Comparison of ENCODE assay signal across 9 cellular contexts in the genomic region with DNA sequence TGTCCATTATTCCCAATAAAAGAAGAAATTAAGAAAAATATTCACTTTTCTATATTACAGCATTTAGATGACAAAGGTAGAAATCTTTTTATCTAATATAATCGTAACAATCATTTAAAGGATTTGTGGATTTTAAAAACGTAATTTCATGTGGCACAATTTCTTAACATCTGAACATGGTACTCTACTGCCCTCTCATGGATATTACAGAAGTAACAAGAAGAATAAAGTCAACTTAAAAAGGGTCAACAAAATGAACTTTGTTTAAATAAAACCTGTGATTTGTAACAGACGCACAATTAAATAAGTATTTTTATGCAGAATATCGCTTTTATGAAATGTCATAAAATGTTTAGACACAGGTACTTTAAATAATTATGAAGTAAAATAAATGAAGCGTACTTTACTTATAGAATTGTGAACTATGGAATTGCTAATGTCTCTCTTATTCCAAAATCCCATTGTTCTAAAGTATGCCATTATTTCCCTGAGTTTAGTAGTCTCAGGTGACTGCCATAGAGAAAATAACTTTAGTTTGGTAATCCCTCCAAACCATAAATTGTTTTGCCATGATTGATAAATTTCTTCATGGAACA.
DNase-seq lines count a peak whose midpoint lies in the region; ATAC-seq, FAIRE-seq and TF ChIP-seq lines count a peak whose summit lies in the region.
"Had no signal": no experiment of that assay in that cellular context is flagged by ENCODE, and none has a peak within 500 bp of the region (broad histone marks: within the 10 kb centered on the region; RNA-seq: fewer than 3 reads in every experiment).

No MANE protein-coding gene starts in this region.

- no peaks in the 10 kb centered on the region for H3K9me3 Mint-ChIP-seq in GM23338

- H3K79me2 ChIP-seq in GM23338 (replicated peaks; ENCODE audit: insufficient read depth), result no peaks in the 10 kb centered on the region

- no peaks in the 10 kb centered on the region for H3K27me3 Mint-ChIP-seq in GM23338 (ENCODE audit: insufficient read depth, low read depth, poor library complexity)
- H3K27me3 Mint-ChIP-seq: central memory CD8-positive, alpha-beta T cell had no signal

- H4K20me1 ChIP-seq in GM23338 (replicated peaks; ENCODE audit: insufficient read depth), result no peaks in the 10 kb centered on the region

- H3K4me2 ChIP-seq in GM23338, result no peak overlapping the region

- POLR2A ChIA-PET in A673 (lab: Charles Lee; ENCODE audit: low non-redundant PET), result no interaction called here

- H3K27me3 ChIP-seq in A673 (replicated peaks; ENCODE audit: insufficient read depth, low read depth, low read length, poor library complexity), result no peaks in the 10 kb centered on the region
- H3K27me3 ChIP-seq in GM23338 (ENCODE audit: insufficient read depth), result no peaks in the 10 kb centered on the region

- TF ChIP-seq CTCF in A673 (conservative IDR thresholded peaks at IDR 0.05; ENCODE audit: low read depth, low read length) (peak; percentile 64), GM23338 (conservative IDR thresholded peaks at IDR 0.05; ENCODE audit: low read depth in 2 of 2) (peak in 1 of 2 experiments; percentile 82; a peak in 3 of 4 replicates), fibroblast of pulmonary artery (IDR thresholded peaks at IDR 0.05; ENCODE audit: low read length, missing control alignments) (peak; percentile 58)

- no peaks in the 10 kb centered on the region for H3K9me3 ChIP-seq in A673 (ENCODE audit: low read depth, low read length, poor library complexity, severe bottlenecking)

- no peak overlapping the region for H3K4me3 ChIP-seq in A673 (ENCODE audit: low read depth, low read length, poor library complexity, severe bottlenecking)
- H3K4me3 ChIP-seq in GM23338, result no peak overlapping the region
- H3K4me3 ChIP-seq in fibroblast of pulmonary artery (replicated peaks; ENCODE audit: low read depth, low read length), result no peak overlapping the region

- H3K9me2 ChIP-seq in GM23338 (ENCODE audit: insufficient read depth), result no peaks in the 10 kb centered on the region

- H3F3A ChIP-seq in GM23338 (replicated peaks; ENCODE audit: low read depth), result no peaks in the 10 kb centered on the region

- no peak overlapping the region for H3K27ac Mint-ChIP-seq in GM23338

- no peak overlapping the region for H3K27ac ChIP-seq in A673 (ENCODE audit: low read depth, low read length, poor library complexity, severe bottlenecking)
- no peak overlapping the region for H3K27ac ChIP-seq in GM23338 (ENCODE audit: low read depth)

- BruUV-seq in A673 (replicated peaks; lab: Mats Ljungman, UMichigan), result no TSS peak

- no peaks in the 10 kb centered on the region for H3K36me3 Mint-ChIP-seq in GM23338 (ENCODE audit: low read depth)

- H3K36me3 ChIP-seq in A673 (ENCODE audit: insufficient read depth, low read length, poor library complexity, severe bottlenecking) (no peaks in the 10 kb centered on the region), GM23338 (ENCODE audit: insufficient read depth) (no peaks in the 10 kb centered on the region)

- peak; percentile 42 for DNase-seq in A673 (ENCODE audit: low spot score)
- DNase-seq in GM23338 (ENCODE audit: low spot score), result peak; percentile 61
- DNase-seq in RCC 7860 (ENCODE audit: low spot score), result peak; percentile 29
- peak; percentile 75 for DNase-seq in fibroblast of pulmonary artery (ENCODE audit: low read depth)
- DNase-seq in smooth muscle cell of the brain vasculature (ENCODE audit: low read depth, low spot score), result peak; percentile 33
- no peak for DNase-seq in cerebellar nuclear complex (lab: John Stamatoyannopoulos, UW)
- DNase-seq in activated naive CD4-positive, alpha-beta T cell treated with Interleukin-2 at 50 U/mL for 16 hours, result no peak

- no peak for ATAC-seq in GM23338
- ATAC-seq in HG02610 (IDR thresholded peaks at IDR 0.05; ENCODE audit: unreplicated experiment), result no peak

- no peak overlapping the region for H3K4me3 Mint-ChIP-seq in GM23338
- H3K4me3 Mint-ChIP-seq: central memory CD8-positive, alpha-beta T cell had no signal

- H3K4me1 ChIP-seq in A673 (ENCODE audit: insufficient read depth, low read length, poor library complexity, severe bottlenecking) (no peaks in the 10 kb centered on the region), GM23338 (ENCODE audit: insufficient read depth) (no peaks in the 10 kb centered on the region)

- H3K4me1 Mint-ChIP-seq in GM23338, result peaks cover 3% of the 10 kb centered on the region; the same call in 2 of the 3 replicates
- H3K4me1 Mint-ChIP-seq: central memory CD8-positive, alpha-beta T cell had no signal

- FAIRE-seq in RCC 7860 (lab: Jason Lieb, UNC), result peak; percentile 78

- CTCF ChIA-PET in A673 (lab: Charles Lee), result no interaction called here

- intact Hi-C loops in A673 (cut with micrococcal nuclease; ENCODE audit: unreplicated experiment), result loop anchor here (1.0 to 10.0 kb wide), 2 partner anchors 1778 to 1893 kb away; no protein-coding TSS in a partner anchor

- H2AFZ ChIP-seq in GM23338, result no peak overlapping the region

TF ChIP-seq in GM23338, 12 proteins besides CTCF, POLR2A, EP300 and RAD21 (continues in another document):
- TF ChIP-seq ZNF114 (CRISPR knock-in tag; IDR thresholded peaks at IDR 0.05), result no peak
- TF ChIP-seq EZH2 (IDR thresholded peaks at IDR 0.05; ENCODE audit: low read depth, unreplicated experiment), result no peak
- no peak for TF ChIP-seq STAT1 (IDR thresholded peaks at IDR 0.05; ENCODE audit: unreplicated experiment)
- no peak for TF ChIP-seq EZH2phosphoT487 (IDR thresholded peaks at IDR 0.05; ENCODE audit: unreplicated experiment)
- TF ChIP-seq, protein P1, sequence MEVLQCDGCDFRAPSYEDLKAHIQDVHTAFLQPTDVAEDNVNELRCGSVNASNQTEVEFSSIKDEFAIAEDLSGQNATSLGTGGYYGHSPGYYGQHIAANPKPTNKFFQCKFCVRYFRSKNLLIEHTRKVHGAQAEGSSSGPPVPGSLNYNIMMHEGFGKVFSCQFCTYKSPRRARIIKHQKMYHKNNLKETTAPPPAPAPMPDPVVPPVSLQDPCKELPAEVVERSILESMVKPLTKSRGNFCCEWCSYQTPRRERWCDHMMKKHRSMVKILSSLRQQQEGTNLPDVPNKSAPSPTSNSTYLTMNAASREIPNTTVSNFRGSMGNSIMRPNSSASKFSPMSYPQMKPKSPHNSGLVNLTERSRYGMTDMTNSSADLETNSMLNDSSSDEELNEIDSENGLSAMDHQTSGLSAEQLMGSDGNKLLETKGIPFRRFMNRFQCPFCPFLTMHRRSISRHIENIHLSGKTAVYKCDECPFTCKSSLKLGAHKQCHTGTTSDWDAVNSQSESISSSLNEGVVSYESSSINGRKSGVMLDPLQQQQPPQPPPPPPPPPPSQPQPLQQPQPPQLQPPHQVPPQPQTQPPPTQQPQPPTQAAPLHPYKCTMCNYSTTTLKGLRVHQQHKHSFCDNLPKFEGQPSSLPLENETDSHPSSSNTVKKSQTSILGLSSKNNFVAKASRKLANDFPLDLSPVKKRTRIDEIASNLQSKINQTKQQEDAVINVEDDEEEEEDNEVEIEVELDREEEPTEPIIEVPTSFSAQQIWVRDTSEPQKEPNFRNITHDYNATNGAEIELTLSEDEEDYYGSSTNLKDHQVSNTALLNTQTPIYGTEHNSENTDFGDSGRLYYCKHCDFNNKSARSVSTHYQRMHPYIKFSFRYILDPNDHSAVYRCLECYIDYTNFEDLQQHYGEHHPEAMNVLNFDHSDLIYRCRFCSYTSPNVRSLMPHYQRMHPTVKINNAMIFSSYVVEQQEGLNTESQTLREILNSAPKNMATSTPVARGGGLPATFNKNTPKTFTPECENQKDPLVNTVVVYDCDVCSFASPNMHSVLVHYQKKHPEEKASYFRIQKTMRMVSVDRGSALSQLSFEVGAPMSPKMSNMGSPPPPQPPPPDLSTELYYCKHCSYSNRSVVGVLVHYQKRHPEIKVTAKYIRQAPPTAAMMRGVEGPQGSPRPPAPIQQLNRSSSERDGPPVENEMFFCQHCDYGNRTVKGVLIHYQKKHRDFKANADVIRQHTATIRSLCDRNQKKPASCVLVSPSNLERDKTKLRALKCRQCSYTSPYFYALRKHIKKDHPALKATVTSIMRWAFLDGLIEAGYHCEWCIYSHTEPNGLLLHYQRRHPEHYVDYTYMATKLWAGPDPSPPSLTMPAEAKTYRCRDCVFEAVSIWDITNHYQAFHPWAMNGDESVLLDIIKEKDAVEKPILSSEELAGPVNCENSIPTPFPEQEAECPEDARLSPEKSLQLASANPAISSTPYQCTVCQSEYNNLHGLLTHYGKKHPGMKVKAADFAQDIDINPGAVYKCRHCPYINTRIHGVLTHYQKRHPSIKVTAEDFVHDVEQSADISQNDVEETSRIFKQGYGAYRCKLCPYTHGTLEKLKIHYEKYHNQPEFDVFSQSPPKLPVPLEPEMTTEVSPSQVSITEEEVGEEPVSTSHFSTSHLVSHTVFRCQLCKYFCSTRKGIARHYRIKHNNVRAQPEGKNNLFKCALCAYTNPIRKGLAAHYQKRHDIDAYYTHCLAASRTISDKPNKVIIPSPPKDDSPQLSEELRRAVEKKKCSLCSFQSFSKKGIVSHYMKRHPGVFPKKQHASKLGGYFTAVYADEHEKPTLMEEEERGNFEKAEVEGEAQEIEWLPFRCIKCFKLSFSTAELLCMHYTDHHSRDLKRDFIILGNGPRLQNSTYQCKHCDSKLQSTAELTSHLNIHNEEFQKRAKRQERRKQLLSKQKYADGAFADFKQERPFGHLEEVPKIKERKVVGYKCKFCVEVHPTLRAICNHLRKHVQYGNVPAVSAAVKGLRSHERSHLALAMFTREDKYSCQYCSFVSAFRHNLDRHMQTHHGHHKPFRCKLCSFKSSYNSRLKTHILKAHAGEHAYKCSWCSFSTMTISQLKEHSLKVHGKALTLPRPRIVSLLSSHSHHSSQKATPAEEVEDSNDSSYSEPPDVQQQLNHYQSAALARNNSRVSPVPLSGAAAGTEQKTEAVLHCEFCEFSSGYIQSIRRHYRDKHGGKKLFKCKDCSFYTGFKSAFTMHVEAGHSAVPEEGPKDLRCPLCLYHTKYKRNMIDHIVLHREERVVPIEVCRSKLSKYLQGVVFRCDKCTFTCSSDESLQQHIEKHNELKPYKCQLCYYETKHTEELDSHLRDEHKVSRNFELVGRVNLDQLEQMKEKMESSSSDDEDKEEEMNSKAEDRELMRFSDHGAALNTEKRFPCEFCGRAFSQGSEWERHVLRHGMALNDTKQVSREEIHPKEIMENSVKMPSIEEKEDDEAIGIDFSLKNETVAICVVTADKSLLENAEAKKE (CRISPR knock-in tag; IDR thresholded peaks at IDR 0.05), result no peak
- TF ChIP-seq CREB1 (CRISPR knock-in tag; IDR thresholded peaks at IDR 0.05; ENCODE audit: low read depth), result no peak
- no peak for TF ChIP-seq ZNF331 (CRISPR knock-in tag; IDR thresholded peaks at IDR 0.05; ENCODE audit: low read depth)

Comparison
In these comparisons a context has a peak if more than half of its experiments do, and no peak if none do; other contexts are left out.
1. DNase-seq: peak in A673 (single experiment), GM23338 (single experiment), RCC 7860 (single experiment), fibroblast of pulmonary artery (single experiment) and smooth muscle cell of the brain vasculature (single experiment); none in cerebellar nuclear complex (0 of 2) and activated naive CD4-positive, alpha-beta T cell treated with Interleukin-2 at 50 U/mL for 16 hours (single experiment).